In genomic region chr18:13574355-13574754, GRCh38 we compare ENCODE assay signal across 23 cellular contexts.
"Had no signal": no experiment of that assay in that cellular context is flagged by ENCODE, and none has a peak within 500 bp of the region (broad histone marks: within the 10 kb centered on the region; RNA-seq: fewer than 3 reads in every experiment).

No MANE protein-coding gene starts in this region.

- H3K27me3 ChIP-seq: brain microvascular endothelial cell, Peyer's patch, SJCRH30 had no signal

- H3K4me3 ChIP-seq: Peyer's patch, SJCRH30 had no signal

- H3K4me3 Mint-ChIP-seq: activated CD4-positive, alpha-beta memory T cell treated with anti-CD3 and anti-CD28 coated beads, Interleukin-2, amount 10 ng/mL, durations not matched to agents 7 days and 5 days; activated CD4-positive, alpha-beta T cell treated with anti-CD3 and anti-CD28 coated beads, Interleukin-2, amount 10 ng/mL, durations not matched to agents 7 days and 5 days; activated naive CD4-positive, alpha-beta T cell treated with anti-CD3 and anti-CD28 coated beads for 36 hours; activated naive CD8-positive, alpha-beta T cell; activated T-helper 17 cell treated with anti-CD3 and anti-CD28 coated beads, Interleukin-2, amount 50 U/mL, for 72 hours; IgD-negative memory B cell had no signal

- H3K9me3 ChIP-seq: Peyer's patch, SJCRH30, SK-N-SH had no signal

- H3K27ac Mint-ChIP-seq: activated CD4-positive, alpha-beta T cell treated with anti-CD3 and anti-CD28 coated beads, Interleukin-2, amount 10 ng/mL, durations not matched to agents 7 days and 5 days; activated naive CD4-positive, alpha-beta T cell treated with anti-CD3 and anti-CD28 coated beads for 36 hours; activated naive CD8-positive, alpha-beta T cell; activated T-helper 17 cell treated with anti-CD3 and anti-CD28 coated beads, Interleukin-2, amount 50 U/mL, for 72 hours had no signal

- H3K36me3 Mint-ChIP-seq: activated naive CD8-positive, alpha-beta T cell had no signal

- DNase-seq: activated CD4-positive, alpha-beta T cell treated with anti-CD3 and anti-CD28 coated beads, Interleukin-2, amount 10 ng/mL, durations not matched to agents 7 days and 5 days; activated CD4-positive, CD25-positive, alpha-beta regulatory T cell; activated gamma-delta T cell; activated naive CD4-positive, alpha-beta T cell treated with anti-CD3 and anti-CD28 coated beads for 36 hours; amygdala; brain microvascular endothelial cell; KG1; NCI-H1048; NCI-H1417; NCI-H2029; NCI-H2107; NCI-H524; Peyer's patch; Right ventricle myocardium superior; SK-N-SH; T-helper 1 cell had no signal

- H3K27ac ChIP-seq: brain microvascular endothelial cell, Peyer's patch, RWPE1, SJCRH30, VCaP had no signal

- H3K27me3 Mint-ChIP-seq: activated CD4-positive, alpha-beta memory T cell treated with anti-CD3 and anti-CD28 coated beads, Interleukin-2, amount 10 ng/mL, durations not matched to agents 7 days and 5 days; activated CD4-positive, alpha-beta T cell treated with anti-CD3 and anti-CD28 coated beads, Interleukin-2, amount 10 ng/mL, durations not matched to agents 7 days and 5 days; activated naive CD8-positive, alpha-beta T cell; activated T-helper 17 cell treated with anti-CD3 and anti-CD28 coated beads, Interleukin-2, amount 50 U/mL, for 72 hours; IgD-negative memory B cell had no signal

- H3K9me3 Mint-ChIP-seq: activated CD4-positive, alpha-beta T cell treated with anti-CD3 and anti-CD28 coated beads, Interleukin-2, amount 10 ng/mL, durations not matched to agents 7 days and 5 days; activated naive CD4-positive, alpha-beta T cell treated with anti-CD3 and anti-CD28 coated beads for 36 hours; activated T-helper 17 cell treated with anti-CD3 and anti-CD28 coated beads, Interleukin-2, amount 50 U/mL, for 72 hours; IgD-negative memory B cell had no signal

- ATAC-seq: activated T-helper 17 cell treated with anti-CD3 and anti-CD28 coated beads, Interleukin-2, amount 50 U/mL, for 72 hours had no signal

- H3K4me1 ChIP-seq: SJCRH30 had no signal

- H3K36me3 ChIP-seq: brain microvascular endothelial cell, Peyer's patch, SJCRH30 had no signal
